26 cellular contexts compared by ENCODE assay signal in the genomic region with DNA sequence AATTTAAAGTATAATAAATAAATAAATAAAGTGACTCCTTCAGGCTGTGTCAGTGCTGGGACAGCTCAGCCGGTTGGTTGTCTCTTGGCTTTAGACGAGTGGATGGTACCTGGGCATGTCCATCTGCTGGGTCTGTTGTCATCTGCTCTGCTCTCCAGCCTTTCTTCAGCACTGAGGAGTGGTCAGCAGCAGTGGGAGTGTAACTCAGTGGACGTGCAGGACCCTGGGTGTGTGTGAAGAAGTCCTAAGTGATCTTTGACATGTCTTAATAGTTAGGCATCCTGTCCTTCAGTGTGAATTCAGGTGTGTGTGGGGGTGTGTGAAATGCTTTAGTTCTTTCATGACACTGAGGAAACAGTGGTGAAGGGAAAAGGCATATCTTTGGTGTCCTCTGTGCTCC. TPM values are rescaled to one million over a fixed set of nuclear protein-coding genes. Genes with fewer than 3 reads are reported as not detected.
DNase-seq lines count a peak whose midpoint lies in the region; ATAC-seq, FAIRE-seq and TF ChIP-seq lines count a peak whose summit lies in the region.
"Had no signal": no experiment of that assay in that cellular context is flagged by ENCODE, and none has a peak within 500 bp of the region (broad histone marks: within the 10 kb centered on the region; RNA-seq: fewer than 3 reads in every experiment).

No MANE protein-coding gene starts in this region.

- in situ Hi-C loops in GM12878 (cut with MboI) = no loop called here
- in situ Hi-C loops in GM13976 (cut with MboI; ENCODE audit: low sequenced_read_pairs, unreplicated experiment) = no loop called here

- H4K20me1 ChIP-seq in GM12878 (ENCODE audit: control insufficient read depth, insufficient read depth) (no peaks in the 10 kb centered on the region), keratinocyte (ENCODE audit: control insufficient read depth, extremely low read depth, insufficient read depth, low read length) (peaks cover 62% of the 10 kb centered on the region), smooth muscle cell (ENCODE audit: low read depth) (peaks cover 100% of the 10 kb centered on the region)

- H3K4me2 ChIP-seq in GM12878 (ENCODE audit: control insufficient read depth, insufficient read depth) (no peak overlapping the region), keratinocyte (ENCODE audit: control insufficient read depth, extremely low read depth, insufficient read depth, low read depth, low read length) (no peak overlapping the region), smooth muscle cell (peak overlapping the region; percentile 79)
- H3K4me2 ChIP-seq: hepatocyte had no signal

- no peak for TF ChIP-seq EP300 in GM12878 (IDR thresholded peaks at IDR 0.05; ENCODE audit: borderline replicate concordance in 1 of 2, control insufficient read depth in 1 of 2, low read depth in 2 of 2, low read length in 2 of 2)

- H2AFZ ChIP-seq in GM12878 (ENCODE audit: control insufficient read depth, low read depth, low read length) (no peak overlapping the region), keratinocyte (ENCODE audit: control insufficient read depth, low read length) (no peak overlapping the region), smooth muscle cell (ENCODE audit: low read depth) (no peak overlapping the region)
- H2AFZ ChIP-seq: hepatocyte had no signal

- TF ChIP-seq CTCF in GM12878 (IDR thresholded peaks at IDR 0.05 in 2 of 3, conservative IDR thresholded peaks at IDR 0.05 in 1 of 3; ENCODE audit: control insufficient read depth in 2 of 3, extremely low read depth in 1 of 3, insufficient read depth in 1 of 3, low read depth in 3 of 3, low read length in 3 of 3) (no peak), keratinocyte (optimal IDR thresholded peaks at IDR 0.05 in 1 of 3, IDR thresholded peaks at IDR 0.05 in 1 of 3, conservative IDR thresholded peaks at IDR 0.05 in 1 of 3; ENCODE audit: extremely low read depth in 1 of 3, insufficient read depth in 2 of 3, low read length in 3 of 3) (no peak), smooth muscle cell (IDR thresholded peaks at IDR 0.05; ENCODE audit: borderline replicate concordance, insufficient read depth, poor library complexity, severe bottlenecking) (no peak), GM13976 (IDR thresholded peaks at IDR 0.05; ENCODE audit: borderline replicate concordance, control extremely low read depth, extremely low read depth, insufficient read depth, missing control alignments) (no peak)

- H3F3A ChIP-seq in smooth muscle cell (ENCODE audit: low read depth) = peaks cover 37% of the 10 kb centered on the region

- no peak overlapping the region for H3K27ac ChIP-seq in GM12878 (ENCODE audit: control insufficient read depth, insufficient read depth)
- H3K27ac ChIP-seq in keratinocyte (ENCODE audit: control insufficient read depth, insufficient read depth, low read length) = peak overlapping the region; percentile 43
- peak overlapping the region; percentile 96 for H3K27ac ChIP-seq in smooth muscle cell (ENCODE audit: low read depth)
- H3K27ac ChIP-seq: colonic mucosa, hepatocyte had no signal

- no peak overlapping the region for H3K9ac ChIP-seq in GM12878 (ENCODE audit: control insufficient read depth, insufficient read depth, low read length)
- H3K9ac ChIP-seq in keratinocyte (ENCODE audit: control insufficient read depth, extremely low read depth, insufficient read depth, low read length) = no peak overlapping the region
- no peak overlapping the region for H3K9ac ChIP-seq in smooth muscle cell (ENCODE audit: low read depth)

- TF ChIP-seq RAD21 in GM12878 (IDR thresholded peaks at IDR 0.05; ENCODE audit: insufficient read depth, low read depth, low read length) = no peak

- no peaks in the 10 kb centered on the region for H3K9me3 ChIP-seq in GM12878 (replicated peaks; ENCODE audit: control insufficient read depth, insufficient read depth, low read length)
- H3K9me3 ChIP-seq in keratinocyte (ENCODE audit: control insufficient read depth, low read depth, low read length) = no peaks in the 10 kb centered on the region
- no peaks in the 10 kb centered on the region for H3K9me3 ChIP-seq in smooth muscle cell (replicated peaks; ENCODE audit: low read depth)
- H3K9me3 ChIP-seq: BE2C, colonic mucosa, sigmoid colon, transverse colon had no signal

- H3K79me2 ChIP-seq in GM12878 (ENCODE audit: control insufficient read depth, insufficient read depth, low read length) = no peaks in the 10 kb centered on the region
- H3K79me2 ChIP-seq in keratinocyte (ENCODE audit: control insufficient read depth, insufficient read depth, low read length) = peaks cover 97% of the 10 kb centered on the region
- H3K79me2 ChIP-seq in smooth muscle cell (ENCODE audit: low read depth) = peaks cover 94% of the 10 kb centered on the region

- H3K27me3 ChIP-seq in GM12878 (replicated peaks in 1 of 2; ENCODE audit: control insufficient read depth in 2 of 2, insufficient read depth in 2 of 2, low read length in 1 of 2) = peaks cover 0 to 3% of the 10 kb centered on the region in 2 experiments; a peak in 2 of 4 replicates
- no peaks in the 10 kb centered on the region for H3K27me3 ChIP-seq in keratinocyte (ENCODE audit: control insufficient read depth, extremely low read depth, insufficient read depth, low read length)
- H3K27me3 ChIP-seq in smooth muscle cell (ENCODE audit: low read depth) = no peaks in the 10 kb centered on the region
- H3K27me3 ChIP-seq: BE2C, colonic mucosa, hepatocyte, sigmoid colon, transverse colon had no signal

- no peak overlapping the region for H3K4me3 ChIP-seq in GM12878
- H3K4me3 ChIP-seq in keratinocyte (ENCODE audit: control insufficient read depth in 2 of 3, extremely low read depth in 1 of 3, insufficient read depth in 2 of 3, low read depth in 1 of 3, low read length in 3 of 3) = no peak overlapping the region
- no peak overlapping the region for H3K4me3 ChIP-seq in smooth muscle cell
- H3K4me3 ChIP-seq: colonic mucosa, hepatocyte, lung, sigmoid colon, transverse colon had no signal

- intact Hi-C loops in GM12878 (cut with micrococcal nuclease; ENCODE audit: unreplicated experiment) = no loop called here

- no peaks in the 10 kb centered on the region for H3K36me3 ChIP-seq in GM12878 (ENCODE audit: control insufficient read depth in 2 of 2, insufficient read depth in 2 of 2, low read length in 1 of 2)
- H3K36me3 ChIP-seq in keratinocyte (ENCODE audit: control insufficient read depth in 2 of 2, extremely low read depth in 1 of 2, insufficient read depth in 2 of 2, low read length in 2 of 2) = peaks cover 5 to 43% of the 10 kb centered on the region in 2 experiments
- H3K36me3 ChIP-seq in smooth muscle cell (ENCODE audit: low read depth) = no peaks in the 10 kb centered on the region
- H3K36me3 ChIP-seq: colonic mucosa, sigmoid colon, transverse colon had no signal

- dilution Hi-C loops in keratinocyte (cut with MboI; ENCODE audit: extremely low pct_ligation_motif_present, low sequenced_read_pairs) = no loop called here

- no peak for ATAC-seq in GM12878
- ATAC-seq: T-cell had no signal

- RAD21 ChIA-PET in GM12878 (lab: Charles Lee; ENCODE audit: unreplicated experiment) = no interaction called here

- SMC1A ChIA-PET in GM12878 (lab: Charles Lee; ENCODE audit: uncharacterized antibody, unreplicated experiment) = no interaction called here

- peaks cover 5% of the 10 kb centered on the region for H3K9me1 ChIP-seq in keratinocyte (ENCODE audit: control insufficient read depth, extremely low read depth, insufficient read depth, low read length)

- DNase-seq in M059J (ENCODE audit: low read depth) = peak; percentile 9
- no peak for DNase-seq in GM12878 (ENCODE audit: low read depth, low spot score)
- DNase-seq in keratinocyte (ENCODE audit: low read depth, low spot score) = no peak
- no peak for DNase-seq in smooth muscle cell (lab: John Stamatoyannopoulos, UW; ENCODE audit: unreplicated experiment)
- DNase-seq in GM13976 (ENCODE audit: low spot score) = no peak
- DNase-seq in T-helper 9 cell = no peak
- DNase-seq in islet precursor cell = no peak
- DNase-seq: activated CD4-positive, alpha-beta T cell treated with anti-CD3 and anti-CD28 coated beads, Interleukin-2, amount 10 ng/mL, durations not matched to agents 7 days and 5 days; activated CD8-positive, alpha-beta memory T cell treated with anti-CD3 and anti-CD28 coated beads, Interleukin-2, amount 50 U/mL, for 4 hours; activated naive CD8-positive, alpha-beta T cell treated with anti-CD3 and anti-CD28 coated beads, Interleukin-2, amount 10 ng/mL, durations not matched to agents 7 days and 5 days; BE2C; colonic mucosa; H9; Karpas-422; NCI-H1092 treated with DMSO at 0.1 percent for 48 hours; NCI-H2081; NCI-H524; SHP77; sigmoid colon; stimulated activated CD4-positive, alpha-beta T cell treated with anti-CD3 and anti-CD28 coated beads, Interleukin-2, amount 100 ng/mL, for 24 hours; stimulated activated naive CD4-positive, alpha-beta T cell treated with Interleukin-2 at 50 U/mL for 16 hours; T-cell; transverse colon had no signal

- H3K4me1 ChIP-seq in GM12878 (ENCODE audit: control insufficient read depth, insufficient read depth, low read length) (no peaks in the 10 kb centered on the region), keratinocyte (ENCODE audit: control insufficient read depth, extremely low read depth, insufficient read depth, low read length) (peaks cover 52% of the 10 kb centered on the region), smooth muscle cell (ENCODE audit: low read depth) (peaks cover 39% of the 10 kb centered on the region)
- H3K4me1 ChIP-seq: colonic mucosa had no signal

- CTCF ChIA-PET in GM12878 (lab: Yijun Ruan, JAX) = no interaction called here

- POLR2A ChIA-PET in GM12878 (lab: Charles Lee) = no interaction called here

- FAIRE-seq in GM12878 (lab: Jason Lieb, UNC) (no peak), keratinocyte (lab: Jason Lieb, UNC) (no peak)

- no TSS peak for BruUV-seq in GM12878 (replicated peaks; lab: Mats Ljungman, UMichigan)

- 49% methylated on average over 3 of the region's 3 CpGs for WGBS in GM12878 (ENCODE audit: insufficient coverage, insufficient replicate concordance, low lambda C conversion rate, missing lambda C conversion rate)
- 89% methylated on average over 3 of the region's 3 CpGs for WGBS in smooth muscle cell (ENCODE audit: low lambda C conversion rate)

- no peak for TF ChIP-seq POLR2A in GM12878 (IDR thresholded peaks at IDR 0.05; ENCODE audit: low read depth, low read length)

RNA-seq across cellular contexts. Expression of a gene that starts 24.3 kb away (rescaled TPM):
- 12.7 and 18.9 TPM in 2 replicates for total RNA-seq in M059J (2014; rRNA removed; shearing (Covaris generic))
- not detected in 2 replicates for total RNA-seq in GM12878 (2013; cell fraction: nucleolus; rRNA removed)
- total RNA-seq in GM12878 (2014; rRNA removed) = under 0.01 TPM in 1 of 2 replicates, not detected in the other
- not detected in 2 replicates for total RNA-seq in GM12878 (2014; rRNA removed; fragmentation: Illumina TruSeq; extraction: Trizol)
- total RNA-seq in GM12878 (2021) = 0.11 and 0.41 TPM in 2 replicates
- 0.07 TPM for polyA plus RNA-seq in GM12878 (2011; ENCODE audit: low read depth)
- polyA plus RNA-seq in GM12878 (2011; rRNA removed) = 0.01 TPM in 2 replicates
- under 0.01 TPM in 1 of 2 replicates, not detected in the other for polyA plus RNA-seq in GM12878 (2011; cell fraction: cytosol; rRNA removed)
- polyA plus RNA-seq in GM12878 (2011; cell fraction: nucleus; rRNA removed) = 0.01 and 0.09 TPM in 2 replicates
- 0.14 TPM in 2 replicates for polyA plus RNA-seq in GM12878 (2012)
- not detected in 2 replicates for polyA plus RNA-seq in GM12878 (2014; fragmentation: Illumina TruSeq; extraction: Trizol)
- polyA plus RNA-seq in GM12878 (2014; fragmentation: Nextera tagmentation; extraction: Ambion mirVana) = not detected
- not detected in 2 replicates for polyA plus RNA-seq in GM12878 (2014; rRNA removed)
- polyA plus RNA-seq in GM12878 (2016; fragmentation: Nextera tagmentation; extraction: Ambion mirVana) = not detected
- polyA minus RNA-seq in GM12878 (2011; rRNA and poly(A)+ RNA removed) = under 0.01 TPM in 1 of 2 replicates, not detected in the other
- polyA minus RNA-seq in GM12878 (2011; cell fraction: cytosol; rRNA and poly(A)+ RNA removed) = 0.62 TPM in 1 of 2 replicates, not detected in the other
- polyA minus RNA-seq in GM12878 (2011; cell fraction: nucleus; rRNA and poly(A)+ RNA removed) = under 0.01 TPM in 1 of 2 replicates, not detected in the other
- 62.4 to 110 TPM (median 86.5 TPM) in 3 replicates for polyA plus RNA-seq in keratinocyte
- 28.9 TPM for polyA plus RNA-seq in keratinocyte (2011; ENCODE audit: low read depth)
- 58.9 and 89.6 TPM in 2 replicates for polyA plus RNA-seq in keratinocyte (2011; cell fraction: cytosol; rRNA removed)
- 149 and 163 TPM in 2 replicates for polyA plus RNA-seq in keratinocyte (2011; cell fraction: nucleus; rRNA removed)
- polyA plus RNA-seq in keratinocyte (2012; ENCODE audit: low replicate concordance) = 31.6 and 98.4 TPM in 2 replicates
- polyA minus RNA-seq in keratinocyte = 140 to 193 TPM (median 155 TPM) in 3 replicates
- polyA minus RNA-seq in keratinocyte (2011; cell fraction: cytosol; rRNA and poly(A)+ RNA removed) = 103 TPM
- 195 and 328 TPM in 2 replicates for polyA minus RNA-seq in keratinocyte (2011; cell fraction: nucleus; rRNA and poly(A)+ RNA removed)
- 61.0 and 63.5 TPM in 2 replicates for total RNA-seq in smooth muscle cell
- 23.4 and 23.8 TPM in 2 replicates for polyA plus RNA-seq in smooth muscle cell
- total RNA-seq: HT-29 had no signal
